ENCODE assay signal across 18 cellular contexts in the genomic region with DNA sequence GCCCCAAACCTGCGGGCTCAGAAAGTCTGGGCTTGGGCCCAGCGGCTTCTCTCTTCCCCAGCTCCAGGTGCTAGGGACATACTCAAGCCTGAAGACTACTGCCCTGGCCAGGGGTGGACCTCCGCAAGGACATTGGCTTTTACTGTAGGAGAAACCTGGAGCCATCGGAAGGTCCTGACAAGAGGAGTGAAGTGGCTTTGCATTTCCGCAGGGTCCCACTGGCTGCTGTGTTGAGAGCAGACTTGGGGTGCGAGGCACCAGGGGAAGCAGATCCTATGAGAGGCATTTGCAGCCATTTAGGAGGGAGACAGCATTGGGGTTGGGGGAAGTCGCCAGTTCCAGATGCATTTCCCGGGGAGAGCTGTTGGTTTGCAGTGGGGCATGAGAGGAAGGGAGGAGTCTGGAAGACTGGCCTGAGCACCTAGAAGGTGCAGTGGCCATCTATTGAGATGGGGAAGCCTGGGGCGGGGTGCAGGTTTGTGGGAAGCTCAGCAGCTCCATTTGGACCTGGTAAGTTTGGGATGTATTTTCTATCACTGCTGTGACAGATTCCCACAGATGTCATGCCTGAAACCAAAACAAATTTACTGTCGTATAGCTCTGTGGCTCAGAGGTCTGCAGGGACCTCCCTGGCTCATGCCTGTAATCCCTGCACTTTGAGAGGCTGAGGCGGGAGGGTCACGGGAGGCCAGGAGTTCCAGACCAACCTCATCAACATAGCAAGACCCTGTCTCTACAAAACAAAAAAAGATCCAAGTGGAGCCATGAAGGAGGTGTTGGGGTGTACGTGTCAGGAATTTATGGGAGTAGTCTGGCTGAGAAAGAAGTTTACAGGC. TPM values are rescaled to one million over a fixed set of nuclear protein-coding genes. Genes with fewer than 3 reads are reported as not detected.
DNase-seq lines count a peak whose midpoint lies in the region; ATAC-seq, FAIRE-seq and TF ChIP-seq lines count a peak whose summit lies in the region.
"Had no signal": no experiment of that assay in that cellular context is flagged by ENCODE, and none has a peak within 500 bp of the region (broad histone marks: within the 10 kb centered on the region; RNA-seq: fewer than 3 reads in every experiment).

No MANE protein-coding gene starts in this region.

- no peaks in the 10 kb centered on the region for H3K9me3 ChIP-seq in left lung
- H3K9me3 ChIP-seq in spleen = no peaks in the 10 kb centered on the region

- H3K36me3 ChIP-seq in left lung = no peaks in the 10 kb centered on the region
- H3K36me3 ChIP-seq in spleen = no peaks in the 10 kb centered on the region

- H3K27ac ChIP-seq in left lung (no peak overlapping the region), spleen (no peak overlapping the region)

- WGBS in spleen, 5 donors = 86 to 94% (median 90%) methylated on average over 11 to 13 of the region's 13 CpGs

- TF ChIP-seq CTCF in left lung (IDR thresholded peaks at IDR 0.05) = no peak
- no peak for TF ChIP-seq CTCF in spleen (IDR thresholded peaks at IDR 0.05 in 8 of 11, conservative IDR thresholded peaks at IDR 0.05 in 3 of 11)

- H3K27me3 ChIP-seq in left lung (peaks cover 0 to 35% of the 10 kb centered on the region in 2 donors), spleen (replicated peaks in 1 of 7) (peaks cover 0 to 33% (median 13%) of the 10 kb centered on the region in 7 donors)

- H3K4me1 ChIP-seq in left lung (peaks cover 0 to 6% of the 10 kb centered on the region in 2 donors), spleen (peaks cover 0 to 12% (median 8%) of the 10 kb centered on the region in 6 donors)

- peak; percentile 40 for DNase-seq in activated CD8-positive, alpha-beta memory T cell treated with anti-CD3 and anti-CD28 coated beads, Interleukin-2, amount 50 U/mL, for 48 hours
- DNase-seq in activated CD8-positive, alpha-beta memory T cell treated with anti-CD3 and anti-CD28 coated beads, Interleukin-2, amount 50 U/mL, for 4 hours = no peak
- DNase-seq in HTR-8/SVneo (ENCODE audit: insufficient read length, low spot score) (no peak), left lung (peak; percentile 26 to 34), spleen (peak; percentile 55), NCI-H748 treated with DMSO at 0.1 percent for 48 hours (lab: John Stamatoyannopoulos, UW) (no peak), DMS53 treated with DMSO at 0.1 percent for 48 hours (lab: John Stamatoyannopoulos, UW; ENCODE audit: unreplicated experiment) (no peak)
- DNase-seq: 8988T; Calu3; CD4-positive, alpha-beta memory T cell; DMS53; Kasumi-1; MM.1S; NCI-H1092 treated with DMSO at 0.1 percent for 48 hours; NCI-H2081 treated with DMSO at 0.1 percent for 48 hours; NCI-H510A treated with DMSO at 0.1 percent for 48 hours had no signal

- TF ChIP-seq POLR2A in spleen (IDR thresholded peaks at IDR 0.05) = no peak

- FAIRE-seq in HTR-8/SVneo (lab: Jason Lieb, UNC) = peak; percentile 36

- H3K4me3 ChIP-seq in left lung (no peak overlapping the region), spleen (no peak overlapping the region)

- intact Hi-C loops in left lung (cut with DNase I) = no loop called here
- intact Hi-C loops in spleen (cut with DNase I; ENCODE audit: low total_unique reads) = no loop called here

- no peak for ATAC-seq in left lung
- no peak for ATAC-seq in GM21723 (IDR thresholded peaks at IDR 0.05; ENCODE audit: unreplicated experiment)

RNA-seq across cellular contexts. Expression of gene FAHD2A, which starts 51.2 kb away (rescaled TPM):
- total RNA-seq in left lung = 10 to 100 TPM; 23.6 to 26.8 TPM
- total RNA-seq in spleen = 10 to 100 TPM; 16.3 to 23.7 (median 18.7) TPM
- 10 to 100 TPM; 10.9 to 17.5 (median 14.0) TPM for polyA plus RNA-seq in spleen

RNA-seq across cellular contexts. Expression of gene KCNIP3, which starts 54.2 kb away (rescaled TPM):
- 1 to 10 TPM; 3.2 to 4.5 TPM for total RNA-seq in left lung
- total RNA-seq in spleen = 1 to 10 TPM; 2.6 to 5.2 (median 4.2) TPM
- 1 to 10 TPM in 1 of 3 donors, under 1 TPM in 2; 0.59 to 1.8 (median 0.85) TPM for polyA plus RNA-seq in spleen
- total RNA-seq: CD4-positive, alpha-beta memory T cell had no signal
- polyA plus RNA-seq: CD4-positive, alpha-beta memory T cell; IgD-negative memory B cell had no signal

Comparison
In these comparisons a context has a peak if more than half of its experiments do, and no peak if none do; other contexts are left out.
1. DNase-seq: peak in activated CD8-positive, alpha-beta memory T cell treated with anti-CD3 and anti-CD28 coated beads, Interleukin-2, amount 50 U/mL, for 48 hours (single experiment), left lung (2 of 2) and spleen (single experiment); none in activated CD8-positive, alpha-beta memory T cell treated with anti-CD3 and anti-CD28 coated beads, Interleukin-2, amount 50 U/mL, for 4 hours (single experiment), HTR-8/SVneo (single experiment), NCI-H748 treated with DMSO at 0.1 percent for 48 hours (single experiment) and DMS53 treated with DMSO at 0.1 percent for 48 hours (single experiment).